Comparison of ENCODE assay signal across 9 cellular contexts in the genomic region with DNA sequence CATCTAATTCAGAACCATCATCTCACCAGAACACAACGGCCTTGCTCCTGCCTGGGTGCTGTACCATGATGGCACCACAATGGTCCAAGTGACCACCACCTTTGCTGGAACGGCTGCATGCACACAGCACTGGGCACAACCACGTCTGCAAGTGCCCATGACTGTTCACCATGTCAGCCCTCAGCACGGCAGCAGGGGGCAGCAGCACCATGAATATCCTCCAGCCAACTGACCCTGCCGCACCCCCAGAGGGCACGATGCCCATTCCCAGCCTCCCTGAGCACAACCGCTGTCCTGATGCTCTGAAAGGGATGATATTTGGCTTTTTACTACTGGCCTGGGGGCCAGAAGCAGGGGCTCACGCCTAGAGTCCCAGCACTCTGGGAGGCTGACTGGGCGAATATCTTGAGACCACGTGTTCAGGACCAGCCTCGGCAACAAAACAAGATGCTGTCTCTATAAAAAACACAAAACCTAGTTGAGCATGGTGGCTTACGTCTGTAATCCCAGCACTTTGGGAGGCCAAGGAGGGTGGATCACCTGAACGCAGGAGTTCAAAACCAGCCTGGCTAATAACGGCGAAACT. TPM values are rescaled to one million over a fixed set of nuclear protein-coding genes. Genes with fewer than 3 reads are reported as not detected.
DNase-seq lines count a peak whose midpoint lies in the region; ATAC-seq, FAIRE-seq and TF ChIP-seq lines count a peak whose summit lies in the region.
"Had no signal": no experiment of that assay in that cellular context is flagged by ENCODE, and none has a peak within 500 bp of the region (broad histone marks: within the 10 kb centered on the region; RNA-seq: fewer than 3 reads in every experiment).

No MANE protein-coding gene starts in this region.

- H3K36me3 ChIP-seq in WERI-Rb-1 (peaks cover 56% of the 10 kb centered on the region), suprapubic skin (peaks cover 28% of the 10 kb centered on the region)

- FAIRE-seq in D721Med (lab: Jason Lieb, UNC), result no peak

- no peaks in the 10 kb centered on the region for H3K27me3 ChIP-seq in WERI-Rb-1 (ENCODE audit: insufficient read depth, low read depth, severe bottlenecking)
- no peaks in the 10 kb centered on the region for H3K27me3 ChIP-seq in suprapubic skin

- peak; percentile 51 for TF ChIP-seq CTCF in D721Med (IDR thresholded peaks at IDR 0.05; ENCODE audit: insufficient read depth, missing control alignments)
- TF ChIP-seq CTCF in WERI-Rb-1 (IDR thresholded peaks at IDR 0.05; ENCODE audit: low read depth, low read length), result peak; percentile 92
- TF ChIP-seq CTCF in suprapubic skin (IDR thresholded peaks at IDR 0.05), result peak; percentile 44 to 66

- no peaks in the 10 kb centered on the region for H3K9me3 ChIP-seq in WERI-Rb-1 (ENCODE audit: severe bottlenecking)
- no peaks in the 10 kb centered on the region for H3K9me3 ChIP-seq in suprapubic skin

- H3K4me1 ChIP-seq in suprapubic skin, result peaks cover 23% of the 10 kb centered on the region

- H3K27ac ChIP-seq in WERI-Rb-1, result no peak overlapping the region
- no peak overlapping the region for H3K27ac ChIP-seq in suprapubic skin

- WGBS in suprapubic skin, result 56% methylated on average over 12 of the region's 15 CpGs

- no peak for TF ChIP-seq POLR2A in suprapubic skin (IDR thresholded peaks at IDR 0.05)

- no peak overlapping the region for H3K4me3 ChIP-seq in WERI-Rb-1 (ENCODE audit: low read depth, low read length)
- no peak overlapping the region for H3K4me3 ChIP-seq in suprapubic skin

- ATAC-seq in GM21367 (IDR thresholded peaks at IDR 0.05; ENCODE audit: unreplicated experiment) (no peak), GM18520 (IDR thresholded peaks at IDR 0.05; ENCODE audit: unreplicated experiment) (no peak)

- no peak for DNase-seq in D721Med (ENCODE audit: insufficient read length, low spot score)
- peak in 54 of 76 experiments; percentile 3 to 66 (median 34) for DNase-seq in HUDEP-2 (lab: John Stamatoyannopoulos, UW; ENCODE audit: unreplicated experiment in 76 of 76)
- DNase-seq in WERI-Rb-1, result peak; percentile 68
- DNase-seq in effector CD4-positive, alpha-beta T cell, result peak; percentile 23
- DNase-seq in lung microvascular endothelial cell (ENCODE audit: low read depth in 2 of 2), result peak; percentile 64 to 77
- no peak for DNase-seq in suprapubic skin (ENCODE audit: low spot score in 2 of 2)

- TF ChIP-seq EP300 in suprapubic skin (IDR thresholded peaks at IDR 0.05), result no peak

RNA-seq across cellular contexts. Expression of a gene that starts 25.7 kb away (rescaled TPM):
- total RNA-seq in lung microvascular endothelial cell (not detected in 2 replicates), suprapubic skin (1 to 10 TPM in 1 of 4 donors, under 1 TPM in 1, not detected in 2; 0.97 to 1.2 TPM)
- total RNA-seq: skeletal muscle tissue had no signal

RNA-seq across cellular contexts. Expression of a gene that starts 32.2 kb away (rescaled TPM):
- 26.8 and 27.4 TPM in 2 replicates for total RNA-seq in lung microvascular endothelial cell
- 10 to 100 TPM; 37.0 to 60.6 (median 43.7) TPM for total RNA-seq in suprapubic skin

RNA-seq across cellular contexts. Expression of a gene that starts 32.8 kb away (rescaled TPM):
- 4.8 and 8.5 TPM in 2 replicates for total RNA-seq in lung microvascular endothelial cell
- total RNA-seq in suprapubic skin, result 10 to 100 TPM; 31.5 to 53.6 (median 39.1) TPM

RNA-seq across cellular contexts. Expression of a gene that starts 35.8 kb away (rescaled TPM):
- total RNA-seq in lung microvascular endothelial cell, result not detected in 2 replicates
- not detected for total RNA-seq in suprapubic skin

RNA-seq across cellular contexts. Expression of a gene that starts 38.0 kb away (rescaled TPM):
- total RNA-seq in lung microvascular endothelial cell (not detected in 2 replicates), suprapubic skin (1 to 10 TPM in 1 of 4 donors, under 1 TPM in 1, not detected in 2; 0.53 to 1.1 TPM)

Comparison
In these comparisons a context has a peak if more than half of its experiments do, and no peak if none do; other contexts are left out.
1. DNase-seq: peak in HUDEP-2 (54 of 76), WERI-Rb-1 (single experiment), effector CD4-positive, alpha-beta T cell (single experiment) and lung microvascular endothelial cell (2 of 2); none in D721Med (single experiment) and suprapubic skin (0 of 2).
2. Peak in every context shown above with its lines, with median percentiles within 50 percentile points of each other: CTCF ChIP-seq.